ENCODE assay signal across 27 cellular contexts in the genomic region with DNA sequence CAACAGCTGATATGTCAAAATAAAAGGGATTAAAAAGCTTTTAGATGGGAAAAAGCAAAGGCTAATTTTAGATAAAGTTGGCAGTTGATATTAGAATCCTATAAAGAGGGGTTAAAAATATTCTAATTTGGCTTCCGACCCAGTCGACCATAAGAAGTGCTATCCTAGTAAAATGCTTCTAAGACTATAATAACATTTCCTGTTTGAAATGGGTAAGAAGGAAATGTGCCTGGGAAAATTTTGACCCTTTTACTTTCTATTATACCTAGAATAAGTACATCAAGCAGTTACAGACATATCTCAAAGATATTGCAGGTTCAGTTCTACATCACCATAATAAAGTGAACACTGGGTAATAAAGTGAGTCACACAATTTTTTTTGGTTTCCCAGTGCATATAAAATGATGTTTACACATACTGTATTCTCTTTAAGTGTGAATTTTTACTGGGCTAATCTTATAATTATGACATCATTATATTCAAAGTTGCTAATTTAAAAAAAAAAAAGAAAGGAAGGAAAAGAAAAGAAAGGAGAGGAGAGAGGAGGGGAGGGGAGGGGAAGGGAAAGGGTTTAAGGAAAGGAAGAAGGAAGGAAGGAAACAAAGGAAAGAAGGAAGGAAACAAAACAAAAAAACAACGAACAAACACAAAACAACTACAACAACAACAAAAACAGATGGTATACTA.
DNase-seq lines count a peak whose midpoint lies in the region; ATAC-seq, FAIRE-seq and TF ChIP-seq lines count a peak whose summit lies in the region.
"Had no signal": no experiment of that assay in that cellular context is flagged by ENCODE, and none has a peak within 500 bp of the region (broad histone marks: within the 10 kb centered on the region; RNA-seq: fewer than 3 reads in every experiment).

No MANE protein-coding gene starts in this region.

- TF ChIP-seq RAD21 in HepG2 (CRISPR knock-in tag; IDR thresholded peaks at IDR 0.05) (no peak), GM12878 (IDR thresholded peaks at IDR 0.05; ENCODE audit: insufficient read depth, low read depth, low read length) (no peak)

- H4K20me1 ChIP-seq in HepG2 (ENCODE audit: insufficient read depth, low read length) (no peaks in the 10 kb centered on the region), GM12878 (ENCODE audit: control insufficient read depth, insufficient read depth) (no peaks in the 10 kb centered on the region), endothelial cell of umbilical vein (replicated peaks; ENCODE audit: control insufficient read depth, extremely low read depth, insufficient read depth, low read length) (no peaks in the 10 kb centered on the region)
- H4K20me1 ChIP-seq: BLaER1 treated with 17β-estradiol and CSF1 and Interleukin-3, amounts not matched to agents 10 nM and 100 nM had no signal

- SMC1A ChIA-PET in GM12878 (lab: Charles Lee; ENCODE audit: uncharacterized antibody, unreplicated experiment) = no interaction called here

- no peaks in the 10 kb centered on the region for H3K36me3 Mint-ChIP-seq in activated CD4-positive, alpha-beta T cell treated with anti-CD3 and anti-CD28 coated beads, Interleukin-2, amount 10 ng/mL, durations not matched to agents 24 days and 14 days (ENCODE audit: low read depth)
- H3K36me3 Mint-ChIP-seq: CD14-positive monocyte; CD8-positive, alpha-beta memory T cell had no signal

- BruUV-seq in HepG2 (replicated peaks; lab: Mats Ljungman, UMichigan) (no TSS peak), GM12878 (replicated peaks; lab: Mats Ljungman, UMichigan) (no TSS peak), endothelial cell of umbilical vein (replicated peaks; lab: Mats Ljungman, UMichigan) (no TSS peak)

- H3K9me1 ChIP-seq in endothelial cell of umbilical vein (replicated peaks; ENCODE audit: control insufficient read depth, extremely low read depth, insufficient read depth, low read length) = no peaks in the 10 kb centered on the region

- TF ChIP-seq POLR2A in HepG2 (IDR thresholded peaks at IDR 0.05; ENCODE audit: insufficient read depth in 1 of 2, low read depth in 2 of 2, low read length in 2 of 2) (no peak), right lobe of liver (IDR thresholded peaks at IDR 0.05) (no peak), GM12878 (IDR thresholded peaks at IDR 0.05; ENCODE audit: low read depth, low read length) (no peak), endothelial cell of umbilical vein (IDR thresholded peaks at IDR 0.05; ENCODE audit: low read depth, low read length) (no peak)

- H3K9me3 Mint-ChIP-seq in activated CD4-positive, alpha-beta T cell treated with anti-CD3 and anti-CD28 coated beads, Interleukin-2, amount 10 ng/mL, durations not matched to agents 24 days and 14 days = no peaks in the 10 kb centered on the region
- H3K9me3 Mint-ChIP-seq: CD14-positive monocyte; CD4-positive, alpha-beta T cell had no signal

- no peak overlapping the region for H3K9ac ChIP-seq in HepG2 (ENCODE audit: insufficient read depth, low read depth, low read length)
- no peak overlapping the region for H3K9ac ChIP-seq in GM12878 (ENCODE audit: control insufficient read depth, insufficient read depth, low read length)
- H3K9ac ChIP-seq in endothelial cell of umbilical vein (replicated peaks; ENCODE audit: extremely low read depth, insufficient read depth, low read length) = no peak overlapping the region
- H3K9ac ChIP-seq: BLaER1 treated with 17β-estradiol and CSF1 and Interleukin-3, amounts not matched to agents 10 nM and 100 nM had no signal

- H3K27me3 ChIP-seq in HepG2 (ENCODE audit: control insufficient read depth in 1 of 2, insufficient read depth in 2 of 2, low read length in 2 of 2) (no peaks in the 10 kb centered on the region), right lobe of liver (no peaks in the 10 kb centered on the region), GM12878 (replicated peaks in 1 of 2; ENCODE audit: control insufficient read depth in 2 of 2, insufficient read depth in 2 of 2, low read length in 1 of 2) (no peaks in the 10 kb centered on the region), endothelial cell of umbilical vein (ENCODE audit: control insufficient read depth in 2 of 2, insufficient read depth in 2 of 2, low read length in 2 of 2) (no peaks in the 10 kb centered on the region), small intestine (ENCODE audit: control insufficient read depth in 2 of 2, insufficient read depth in 2 of 2, low read length in 2 of 2) (no peaks in the 10 kb centered on the region)
- H3K27me3 ChIP-seq: BLaER1 treated with 17β-estradiol and CSF1 and Interleukin-3, amounts not matched to agents 10 nM and 100 nM had no signal

- peaks cover 13% of the 10 kb centered on the region for H3K27me3 Mint-ChIP-seq in activated CD4-positive, alpha-beta T cell treated with anti-CD3 and anti-CD28 coated beads, Interleukin-2, amount 10 ng/mL, durations not matched to agents 24 days and 14 days

- intact Hi-C loops in HepG2 (cut with micrococcal nuclease; ENCODE audit: unreplicated experiment) (no loop called here), right lobe of liver (cut with DNase I) (no loop called here), GM12878 (cut with micrococcal nuclease; ENCODE audit: unreplicated experiment) (no loop called here), endothelial cell of umbilical vein (cut with micrococcal nuclease) (no loop called here)
- intact Hi-C loops in activated CD4-positive, alpha-beta T cell treated with anti-CD3 and anti-CD28 coated beads, Interleukin-2, amount 10 ng/mL, durations not matched to agents 24 days and 14 days (cut with micrococcal nuclease) = no loop called here

- RAD21 ChIA-PET in GM12878 (lab: Charles Lee; ENCODE audit: unreplicated experiment) = no interaction called here

- H3K4me3 ChIP-seq in HepG2 (replicated peaks in 1 of 3; ENCODE audit: insufficient read depth in 1 of 3, low read depth in 2 of 3, low read length in 3 of 3) (no peak overlapping the region), right lobe of liver (no peak overlapping the region), GM12878 (no peak overlapping the region), endothelial cell of umbilical vein (replicated peaks in 1 of 3; ENCODE audit: insufficient read depth in 1 of 3, low read depth in 1 of 3, low read length in 3 of 3) (no peak overlapping the region), small intestine (ENCODE audit: low read depth in 1 of 2, low read length in 2 of 2) (no peak overlapping the region)
- H3K4me3 ChIP-seq: BLaER1 treated with 17β-estradiol and CSF1 and Interleukin-3, amounts not matched to agents 10 nM and 100 nM had no signal

- H3K79me2 ChIP-seq in HepG2 (ENCODE audit: insufficient read depth, low read length) (no peaks in the 10 kb centered on the region), GM12878 (ENCODE audit: control insufficient read depth, insufficient read depth, low read length) (no peaks in the 10 kb centered on the region), endothelial cell of umbilical vein (ENCODE audit: control insufficient read depth, insufficient read depth, low read length) (no peaks in the 10 kb centered on the region)

- TF ChIP-seq CTCF in HepG2 (CRISPR knock-in tag; IDR thresholded peaks at IDR 0.05) (no peak), right lobe of liver (IDR thresholded peaks at IDR 0.05) (no peak), GM12878 (IDR thresholded peaks at IDR 0.05 in 2 of 3, conservative IDR thresholded peaks at IDR 0.05 in 1 of 3; ENCODE audit: control insufficient read depth in 2 of 3, extremely low read depth in 1 of 3, insufficient read depth in 1 of 3, low read depth in 3 of 3, low read length in 3 of 3) (no peak), endothelial cell of umbilical vein (IDR thresholded peaks at IDR 0.05; ENCODE audit: extremely low read depth in 1 of 2, insufficient read depth in 1 of 2, low read depth in 1 of 2, low read length in 2 of 2) (no peak)

- in situ Hi-C loops in HepG2 (cut with HindIII; ENCODE audit: extremely low pct_ligation_motif_present, low pct_unique_long_range_greater_than_20kb) (no loop called here), GM12878 (cut with MboI) (no loop called here)

- dilution Hi-C loops in endothelial cell of umbilical vein (cut with MboI; ENCODE audit: extremely low pct_ligation_motif_present, low sequenced_read_pairs) = no loop called here

- CTCF ChIA-PET in HepG2 (lab: Yijun Ruan, JAX; ENCODE audit: low intra/inter-chr PET ratio, low total read pairs) (no interaction called here), GM12878 (lab: Yijun Ruan, JAX) (no interaction called here), endothelial cell of umbilical vein (lab: Charles Lee) (interaction anchor here (0.6 to 1.6 kb wide), 5 partner anchors 10 to 663 kb away, joined by 3 to 4 read pairs (median 3); no protein-coding TSS in a partner anchor)

- H3K4me3 Mint-ChIP-seq in activated CD4-positive, alpha-beta T cell treated with anti-CD3 and anti-CD28 coated beads, Interleukin-2, amount 10 ng/mL, durations not matched to agents 24 days and 14 days = no peak overlapping the region
- H3K4me3 Mint-ChIP-seq: CD4-positive, alpha-beta T cell; CD8-positive, alpha-beta memory T cell had no signal

- H2AFZ ChIP-seq in HepG2 (ENCODE audit: low read length) = no peak overlapping the region
- no peak overlapping the region for H2AFZ ChIP-seq in GM12878 (ENCODE audit: control insufficient read depth, low read depth, low read length)
- H2AFZ ChIP-seq in endothelial cell of umbilical vein (ENCODE audit: low read depth, low read length) = no peak overlapping the region

- H3K4me1 ChIP-seq in HepG2 (ENCODE audit: insufficient read depth, low read length) = no peaks in the 10 kb centered on the region
- no peaks in the 10 kb centered on the region for H3K4me1 ChIP-seq in right lobe of liver
- H3K4me1 ChIP-seq in GM12878 (ENCODE audit: control insufficient read depth, insufficient read depth, low read length) = no peaks in the 10 kb centered on the region
- H3K4me1 ChIP-seq in endothelial cell of umbilical vein (ENCODE audit: control insufficient read depth, extremely low read depth, insufficient read depth, low read length) = no peaks in the 10 kb centered on the region
- H3K4me1 ChIP-seq in small intestine (ENCODE audit: control insufficient read depth in 2 of 2, insufficient read depth in 1 of 2, low read depth in 1 of 2, low read length in 1 of 2) = no peaks in the 10 kb centered on the region
- H3K4me1 ChIP-seq: BE2C had no signal

- DNase-seq in HepG2 (ENCODE audit: low spot score) (no peak), right lobe of liver (no peak), GM12878 (ENCODE audit: low read depth, low spot score) (no peak), endothelial cell of umbilical vein (ENCODE audit: low read depth, low spot score) (peak; percentile 51), small intestine (peak; percentile 7), glomerular visceral epithelial cell (ENCODE audit: extremely low spot score) (no peak), NCI-H748 (lab: John Stamatoyannopoulos, UW; ENCODE audit: unreplicated experiment) (no peak)
- no peak for DNase-seq in activated CD4-positive, alpha-beta T cell treated with anti-CD3 and anti-CD28 coated beads, Interleukin-2, amount 10 ng/mL, durations not matched to agents 24 days and 14 days
- DNase-seq: ACHN; AML-193; BE2C; CD4-positive, alpha-beta T cell; CD8-positive, alpha-beta memory T cell; DMS 273 treated with DMSO at 0.1 percent for 48 hours; DMS79; EL; GDM1; GOT3; H7; HCEC 1CT had no signal

- H3K9me3 ChIP-seq in HepG2 (ENCODE audit: low read length) (no peaks in the 10 kb centered on the region), right lobe of liver (no peaks in the 10 kb centered on the region), GM12878 (replicated peaks; ENCODE audit: control insufficient read depth, insufficient read depth, low read length) (no peaks in the 10 kb centered on the region), endothelial cell of umbilical vein (replicated peaks; ENCODE audit: control insufficient read depth, insufficient read depth, low read length) (no peaks in the 10 kb centered on the region), small intestine (ENCODE audit: control insufficient read depth, low read depth) (no peaks in the 10 kb centered on the region)
- H3K9me3 ChIP-seq: BE2C had no signal

- H3K27ac Mint-ChIP-seq in activated CD4-positive, alpha-beta T cell treated with anti-CD3 and anti-CD28 coated beads, Interleukin-2, amount 10 ng/mL, durations not matched to agents 24 days and 14 days = no peak overlapping the region
- H3K27ac Mint-ChIP-seq: CD14-positive monocyte; CD4-positive, alpha-beta T cell; CD8-positive, alpha-beta memory T cell had no signal

- H3K4me1 Mint-ChIP-seq in activated CD4-positive, alpha-beta T cell treated with anti-CD3 and anti-CD28 coated beads, Interleukin-2, amount 10 ng/mL, durations not matched to agents 24 days and 14 days = no peaks in the 10 kb centered on the region
- H3K4me1 Mint-ChIP-seq: CD8-positive, alpha-beta memory T cell had no signal

- FAIRE-seq in HepG2 (lab: Jason Lieb, UNC) = no peak
- no peak for FAIRE-seq in GM12878 (lab: Jason Lieb, UNC)
- no peak for FAIRE-seq in endothelial cell of umbilical vein (lab: Jason Lieb, UNC)
- no peak for FAIRE-seq in small intestine (lab: Jason Lieb, UNC)
- FAIRE-seq: A204.1, D721Med, GM12891, GM18507 had no signal

- H3K4me2 ChIP-seq in HepG2 (ENCODE audit: low read depth, low read length) = no peak overlapping the region
- H3K4me2 ChIP-seq in GM12878 (ENCODE audit: control insufficient read depth, insufficient read depth) = no peak overlapping the region
- no peak overlapping the region for H3K4me2 ChIP-seq in endothelial cell of umbilical vein (ENCODE audit: insufficient read depth, low read length)

- TF ChIP-seq EP300 in HepG2 (IDR thresholded peaks at IDR 0.05; ENCODE audit: low read depth in 2 of 2, low read length in 2 of 2) (no peak), HepG2 (CRISPR knock-in tag; IDR thresholded peaks at IDR 0.05; ENCODE audit: borderline replicate concordance) (no peak), GM12878 (IDR thresholded peaks at IDR 0.05; ENCODE audit: borderline replicate concordance in 1 of 2, control insufficient read depth in 1 of 2, low read depth in 2 of 2, low read length in 2 of 2) (no peak)

- ATAC-seq in HepG2 (no peak), right lobe of liver (no peak), GM12878 (no peak)

- 32% methylated on average over 3 of the region's 3 CpGs for WGBS in HepG2 (ENCODE audit: low lambda C conversion rate)
- 69% methylated on average over 3 of the region's 3 CpGs for WGBS in right lobe of liver (ENCODE audit: insufficient coverage, low coverage, low lambda C conversion rate, missing lambda C conversion rate)
- WGBS in GM12878 (ENCODE audit: insufficient coverage, insufficient replicate concordance, low lambda C conversion rate, missing lambda C conversion rate) = 72% methylated on average over 3 of the region's 3 CpGs
- WGBS in small intestine, 3 donors = 47 to 57% (median 47%) methylated on average over 3 of the region's 3 CpGs

- H3K36me3 ChIP-seq in HepG2 (replicated peaks in 1 of 2; ENCODE audit: control insufficient read depth in 1 of 2, insufficient read depth in 2 of 2, low read length in 2 of 2) (no peaks in the 10 kb centered on the region), right lobe of liver (no peaks in the 10 kb centered on the region), GM12878 (ENCODE audit: control insufficient read depth in 2 of 2, insufficient read depth in 2 of 2, low read length in 1 of 2) (no peaks in the 10 kb centered on the region), endothelial cell of umbilical vein (ENCODE audit: control insufficient read depth in 2 of 2, extremely low read depth in 1 of 2, insufficient read depth in 2 of 2, low read length in 2 of 2) (no peaks in the 10 kb centered on the region), small intestine (ENCODE audit: control insufficient read depth in 2 of 2, insufficient read depth in 2 of 2, low read length in 2 of 2) (no peaks in the 10 kb centered on the region)
- H3K36me3 ChIP-seq: BE2C; BLaER1 treated with 17β-estradiol and CSF1 and Interleukin-3, amounts not matched to agents 10 nM and 100 nM had no signal

- H3K27ac ChIP-seq in HepG2 (ENCODE audit: extremely low read length, insufficient read depth, low read length) = no peak overlapping the region
- no peak overlapping the region for H3K27ac ChIP-seq in right lobe of liver
- H3K27ac ChIP-seq in GM12878 (ENCODE audit: control insufficient read depth, insufficient read depth) = no peak overlapping the region
- no peak overlapping the region for H3K27ac ChIP-seq in endothelial cell of umbilical vein (ENCODE audit: insufficient read depth, low read depth, low read length)
- H3K27ac ChIP-seq in small intestine (ENCODE audit: low read depth in 1 of 2, low read length in 1 of 2) = no peak overlapping the region
- H3K27ac ChIP-seq: 22Rv1; BLaER1 treated with 17β-estradiol and CSF1 and Interleukin-3, amounts not matched to agents 10 nM and 100 nM had no signal

- POLR2A ChIA-PET in HepG2 (lab: Yijun Ruan, JAX) = no interaction called here
- POLR2A ChIA-PET in GM12878 (lab: Charles Lee) = no interaction called here
- POLR2A ChIA-PET in endothelial cell of umbilical vein (lab: Charles Lee) = no interaction called here

Comparison
In these comparisons a context has a peak if more than half of its experiments do, and no peak if none do; other contexts are left out.
1. DNase-seq: peak in endothelial cell of umbilical vein (single experiment) and small intestine (single experiment); none in HepG2 (single experiment), right lobe of liver (0 of 3), GM12878 (single experiment), glomerular visceral epithelial cell (single experiment), NCI-H748 (single experiment) and activated CD4-positive, alpha-beta T cell treated with anti-CD3 and anti-CD28 coated beads, Interleukin-2, amount 10 ng/mL, durations not matched to agents 24 days and 14 days (single experiment).